In genomic region chr19:31331536-31331935, GRCh38 we compare ENCODE assay signal across 26 cellular contexts. TPM values are rescaled to one million over a fixed set of nuclear protein-coding genes. Genes with fewer than 3 reads are reported as not detected.
DNase-seq lines count a peak whose midpoint lies in the region; ATAC-seq and TF ChIP-seq lines count a peak whose summit lies in the region.
"Had no signal": no experiment of that assay in that cellular context is flagged by ENCODE, and none has a peak within 500 bp of the region (broad histone marks: within the 10 kb centered on the region; RNA-seq: fewer than 3 reads in every experiment).

No MANE protein-coding gene starts in this region.

- ATAC-seq in T-helper 17 cell: no peak
- no peak for ATAC-seq in GM21786 (IDR thresholded peaks at IDR 0.05; ENCODE audit: unreplicated experiment)
- no peak for ATAC-seq in GM19035 (IDR thresholded peaks at IDR 0.05; ENCODE audit: unreplicated experiment)
- ATAC-seq in GM21723 (IDR thresholded peaks at IDR 0.05; ENCODE audit: unreplicated experiment): no peak
- ATAC-seq: activated CD8-positive, alpha-beta T cell treated with anti-CD3 and anti-CD28 coated beads for 36 hours; left ventricle myocardium superior; Panc1; stimulated activated naive B cell treated with anti-CD40 and anti-IgM and Interleukin-4, amounts not matched to agents 10 μg/mL and 1 μg/mL and 100 μg/mL, for 72 hours had no signal

- H3K4me1 ChIP-seq in fibroblast of lung (ENCODE audit: control insufficient read depth, extremely low read depth, insufficient read depth, low read length): peaks cover 23% of the 10 kb centered on the region

- H3K4me3 ChIP-seq in fibroblast of lung (replicated peaks in 1 of 4; ENCODE audit: control extremely low read depth in 1 of 4, insufficient read depth in 1 of 4, low read depth in 3 of 4, low read length in 4 of 4): no peak overlapping the region
- H3K4me3 ChIP-seq: SJCRH30, thoracic aorta had no signal

- no peaks in the 10 kb centered on the region for H3K36me3 ChIP-seq in fibroblast of lung (ENCODE audit: control insufficient read depth, insufficient read depth, low read length)
- H3K36me3 ChIP-seq: thoracic aorta had no signal

- H3K27me3 ChIP-seq in fibroblast of lung (ENCODE audit: control insufficient read depth, insufficient read depth, low read length): no peaks in the 10 kb centered on the region
- H3K27me3 ChIP-seq: SJCRH30 had no signal

- no peak overlapping the region for H2AFZ ChIP-seq in fibroblast of lung (ENCODE audit: low read length)

- H3K36me3 Mint-ChIP-seq in T-helper 17 cell (ENCODE audit: low read depth): peaks cover 2% of the 10 kb centered on the region
- H3K36me3 Mint-ChIP-seq in osteocyte (ENCODE audit: unreplicated experiment): peaks cover 4% of the 10 kb centered on the region
- H3K36me3 Mint-ChIP-seq in progenitor cell of endocrine pancreas (ENCODE audit: insufficient read depth): no peaks in the 10 kb centered on the region
- H3K36me3 Mint-ChIP-seq: activated naive CD8-positive, alpha-beta T cell treated with anti-CD3 and anti-CD28 coated beads, Interleukin-2, amount 10 ng/mL, durations not matched to agents 7 days and 5 days; stimulated activated naive B cell treated with anti-CD40 and anti-IgM and Interleukin-4, amounts not matched to agents 10 μg/mL and 1 μg/mL and 100 μg/mL, for 72 hours had no signal

- TF ChIP-seq CTCF in fibroblast of lung (conservative IDR thresholded peaks at IDR 0.05 in 1 of 2, IDR thresholded peaks at IDR 0.05 in 1 of 2; ENCODE audit: low read depth in 1 of 2, low read length in 2 of 2) (no peak), osteocyte (IDR thresholded peaks at IDR 0.05) (no peak), progenitor cell of endocrine pancreas (IDR thresholded peaks at IDR 0.05; ENCODE audit: unreplicated experiment) (no peak)

- DNase-seq in T-helper 17 cell (no peak), fibroblast of lung (ENCODE audit: low read depth in 2 of 2) (no peak), osteocyte (ENCODE audit: extremely low spot score, unreplicated experiment) (no peak), progenitor cell of endocrine pancreas (ENCODE audit: low spot score, unreplicated experiment) (no peak)
- DNase-seq: activated CD4-positive, CD25-positive, alpha-beta regulatory T cell treated with anti-CD3 and anti-CD28 coated beads, Interleukin-2, amount 50 U/mL, for 72 hours; activated CD8-positive, alpha-beta T cell treated with anti-CD3 and anti-CD28 coated beads for 36 hours; activated naive CD8-positive, alpha-beta T cell treated with anti-CD3 and anti-CD28 coated beads, Interleukin-2, amount 10 ng/mL, durations not matched to agents 7 days and 5 days; AML-193; effector CD4-positive, alpha-beta T cell; foreskin melanocyte; GF-D8; H9; left ventricle myocardium superior; NCI-H1048; NCI-H187; NCI-H526; SJCRH30; stimulated activated CD4-positive, alpha-beta T cell treated with anti-CD3 and anti-CD28 coated beads, Interleukin-12 subunit alpha, Interleukin-12 subunit beta, amount 100 ng/mL, for 4 hours; stimulated activated CD4-positive, alpha-beta T cell treated with anti-CD3 and anti-CD28 coated beads, Interleukin-4, amount 100 ng/mL, for 24 hours; stimulated activated naive B cell treated with anti-CD40 and anti-IgM and Interleukin-4, amounts not matched to agents 10 μg/mL and 1 μg/mL and 100 μg/mL, for 72 hours; T-helper 1 cell had no signal

- no peak overlapping the region for H3K4me3 Mint-ChIP-seq in T-helper 17 cell
- H3K4me3 Mint-ChIP-seq in osteocyte (ENCODE audit: unreplicated experiment): no peak overlapping the region
- H3K4me3 Mint-ChIP-seq in progenitor cell of endocrine pancreas (ENCODE audit: low read depth): no peak overlapping the region
- H3K4me3 Mint-ChIP-seq: activated CD8-positive, alpha-beta T cell treated with anti-CD3 and anti-CD28 coated beads for 36 hours; activated naive CD8-positive, alpha-beta T cell treated with anti-CD3 and anti-CD28 coated beads, Interleukin-2, amount 10 ng/mL, durations not matched to agents 7 days and 5 days; H9; stimulated activated naive B cell treated with anti-CD40 and anti-IgM and Interleukin-4, amounts not matched to agents 10 μg/mL and 1 μg/mL and 100 μg/mL, for 72 hours had no signal

- H3K9me3 Mint-ChIP-seq in osteocyte (ENCODE audit: unreplicated experiment): no peaks in the 10 kb centered on the region
- H3K9me3 Mint-ChIP-seq in progenitor cell of endocrine pancreas (ENCODE audit: low read depth): no peaks in the 10 kb centered on the region
- H3K9me3 Mint-ChIP-seq: activated CD8-positive, alpha-beta T cell treated with anti-CD3 and anti-CD28 coated beads for 36 hours; activated naive CD8-positive, alpha-beta T cell treated with anti-CD3 and anti-CD28 coated beads, Interleukin-2, amount 10 ng/mL, durations not matched to agents 7 days and 5 days; H9; stimulated activated naive B cell treated with anti-CD40 and anti-IgM and Interleukin-4, amounts not matched to agents 10 μg/mL and 1 μg/mL and 100 μg/mL, for 72 hours had no signal

- H3K27me3 Mint-ChIP-seq in T-helper 17 cell (peaks cover 16% of the 10 kb centered on the region), osteocyte (ENCODE audit: unreplicated experiment) (no peaks in the 10 kb centered on the region), progenitor cell of endocrine pancreas (no peaks in the 10 kb centered on the region)

- no peak overlapping the region for H3K9ac ChIP-seq in fibroblast of lung (ENCODE audit: insufficient read depth, low read length)

- H3K9me3 ChIP-seq in T-helper 17 cell (ENCODE audit: control insufficient read depth, low read length, poor library complexity, severe bottlenecking): no peaks in the 10 kb centered on the region
- H3K9me3 ChIP-seq in fibroblast of lung (ENCODE audit: control insufficient read depth, insufficient read depth, low read depth, low read length): no peaks in the 10 kb centered on the region
- H3K9me3 ChIP-seq: SJCRH30, thoracic aorta had no signal

- H4K20me1 ChIP-seq in fibroblast of lung (ENCODE audit: control insufficient read depth, extremely low read depth, insufficient read depth, low read length): no peaks in the 10 kb centered on the region

- H3K27ac ChIP-seq in fibroblast of lung (ENCODE audit: insufficient read depth, low read length): peak overlapping the region; percentile 68
- H3K27ac ChIP-seq: SJCRH30, thoracic aorta had no signal

- peaks cover 77% of the 10 kb centered on the region for H3K79me2 ChIP-seq in fibroblast of lung (ENCODE audit: control insufficient read depth, insufficient read depth, low read length)

- H3K4me2 ChIP-seq in fibroblast of lung (ENCODE audit: extremely low read depth, insufficient read depth, low read length): no peak overlapping the region

- peak overlapping the region; percentile 27 for H3K27ac Mint-ChIP-seq in T-helper 17 cell
- H3K27ac Mint-ChIP-seq in osteocyte (ENCODE audit: unreplicated experiment): peak overlapping the region; percentile 70
- no peak overlapping the region for H3K27ac Mint-ChIP-seq in progenitor cell of endocrine pancreas
- H3K27ac Mint-ChIP-seq: activated CD8-positive, alpha-beta T cell treated with anti-CD3 and anti-CD28 coated beads for 36 hours; activated naive CD8-positive, alpha-beta T cell treated with anti-CD3 and anti-CD28 coated beads, Interleukin-2, amount 10 ng/mL, durations not matched to agents 7 days and 5 days; stimulated activated naive B cell treated with anti-CD40 and anti-IgM and Interleukin-4, amounts not matched to agents 10 μg/mL and 1 μg/mL and 100 μg/mL, for 72 hours had no signal

- H3K4me1 Mint-ChIP-seq in T-helper 17 cell (peaks cover 5% of the 10 kb centered on the region), osteocyte (ENCODE audit: unreplicated experiment) (peaks cover 48% of the 10 kb centered on the region), progenitor cell of endocrine pancreas (ENCODE audit: low read depth) (peaks cover 44% of the 10 kb centered on the region)
- H3K4me1 Mint-ChIP-seq: activated naive CD8-positive, alpha-beta T cell treated with anti-CD3 and anti-CD28 coated beads, Interleukin-2, amount 10 ng/mL, durations not matched to agents 7 days and 5 days; stimulated activated naive B cell treated with anti-CD40 and anti-IgM and Interleukin-4, amounts not matched to agents 10 μg/mL and 1 μg/mL and 100 μg/mL, for 72 hours had no signal

RNA-seq across cellular contexts. Expression of gene TSHZ3, which starts 17.7 kb away (rescaled TPM):
- total RNA-seq in T-helper 17 cell (1 to 10 TPM in 1 of 2 donors, under 1 TPM in 1; 0.68 to 1.3 TPM), fibroblast of lung (10.3 and 17.3 TPM in 2 replicates), osteocyte (10.7 and 11.9 TPM in 2 replicates), progenitor cell of endocrine pancreas (15.0 and 15.5 TPM in 2 replicates)
- polyA plus RNA-seq in fibroblast of lung: 7.0 and 11.3 TPM in 2 replicates
- 15.1 and 18.0 TPM in 2 replicates for polyA plus RNA-seq in fibroblast of lung (2012)
- 41.0 and 47.3 TPM in 2 replicates for polyA minus RNA-seq in fibroblast of lung (ENCODE audit: low replicate concordance)
